Comparison of ENCODE assay signal across 7 cellular contexts in the genomic region with DNA sequence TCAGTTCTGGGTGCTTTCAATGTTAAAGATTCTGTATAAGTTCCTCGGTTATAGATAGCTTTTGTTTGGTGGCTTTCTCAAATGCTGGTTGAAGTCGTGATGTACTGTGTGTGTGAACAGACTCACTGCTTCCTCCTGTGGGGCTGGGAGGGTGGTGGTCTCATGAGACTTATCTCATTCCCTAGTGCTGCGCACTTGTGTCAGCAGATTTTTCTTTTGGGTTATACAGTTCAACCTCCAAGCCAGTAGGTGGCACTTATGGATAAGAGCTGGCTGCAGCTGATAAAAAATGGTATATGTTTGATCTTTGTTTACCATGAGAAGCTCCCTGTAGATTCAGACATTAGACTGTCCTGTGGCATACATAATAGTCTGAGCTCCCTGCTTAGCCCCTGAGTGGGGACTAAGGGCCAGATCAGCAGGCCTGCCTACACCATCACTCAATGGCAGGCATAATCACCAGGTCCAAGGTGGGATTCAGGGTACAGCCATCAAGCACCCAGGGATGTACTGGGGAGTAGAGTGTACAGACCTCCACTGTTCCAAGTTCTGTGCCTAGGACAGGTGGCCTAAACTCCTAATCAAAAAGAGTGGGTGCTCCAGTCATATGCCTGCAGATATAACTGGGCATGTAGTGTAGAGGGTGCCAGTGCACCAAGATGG.
DNase-seq lines count a peak whose midpoint lies in the region; ATAC-seq and TF ChIP-seq lines count a peak whose summit lies in the region.

No MANE protein-coding gene starts in this region.

- POLR2A ChIA-PET in Panc1 (lab: Charles Lee), result no interaction called here

- H3K4me2 ChIP-seq in H9 (ENCODE audit: insufficient read depth, insufficient read length, low read length), result no peak overlapping the region

- H4K5ac ChIP-seq in H9 (ENCODE audit: insufficient read length, low read depth, low read length), result no peak overlapping the region

- peak; percentile 40 for DNase-seq in H9
- no peak for DNase-seq in Panc1 (ENCODE audit: low read depth, low spot score)
- DNase-seq in mesothelial cell of epicardium (ENCODE audit: low spot score in 2 of 2, unreplicated experiment in 2 of 2), result no peak
- DNase-seq in retina, result no peak
- no peak for DNase-seq in spleen
- no peak for DNase-seq in stimulated activated CD4-positive, alpha-beta T cell treated with anti-CD3 and anti-CD28 coated beads, Interleukin-4, amount 100 ng/mL, for 24 hours

- no peak overlapping the region for H2BK120ac ChIP-seq in H9 (ENCODE audit: low read depth, low read length, poor library complexity, severe bottlenecking)

- H3K27ac Mint-ChIP-seq in H9 (no peak overlapping the region), mesothelial cell of epicardium (no peak overlapping the region)

- H2BK12ac ChIP-seq in H9 (ENCODE audit: insufficient read length, low read depth, low read length), result no peak overlapping the region

- H3K79me2 ChIP-seq in H9 (ENCODE audit: insufficient read depth, low read length), result no peaks in the 10 kb centered on the region

- intact Hi-C loops in Panc1 (cut with micrococcal nuclease; ENCODE audit: unreplicated experiment), result no loop called here
- intact Hi-C loops in spleen (cut with DNase I; ENCODE audit: low total_unique reads), result no loop called here

- no peak overlapping the region for H3K9ac ChIP-seq in H9 (ENCODE audit: extremely low read depth, insufficient read length, low read length)

- no peak for TF ChIP-seq POLR2A in spleen (IDR thresholded peaks at IDR 0.05)

- H3K4me1 ChIP-seq in H9 (ENCODE audit: insufficient read depth, low read length) (no peaks in the 10 kb centered on the region), Panc1 (ENCODE audit: control insufficient read depth, insufficient read depth, low read length) (no peaks in the 10 kb centered on the region), spleen (no peaks in the 10 kb centered on the region)

- no CpG with 5 or more reads among the region's 3 CpGs for WGBS in H9 (ENCODE audit: extremely low coverage, insufficient read length, low lambda C conversion rate)
- WGBS in spleen, 5 donors, result 75 to 86% (median 84%) methylated on average over 3 of the region's 3 CpGs

- no peak overlapping the region for H3K27ac ChIP-seq in H9 (ENCODE audit: insufficient read length, low read depth, low read length)
- no peak overlapping the region for H3K27ac ChIP-seq in Panc1 (ENCODE audit: low read length)
- no peak overlapping the region for H3K27ac ChIP-seq in spleen

- H3K23me2 ChIP-seq in H9 (ENCODE audit: insufficient read length, low read depth, low read length, poor library complexity, severe bottlenecking), result no peaks in the 10 kb centered on the region

- H3K79me1 ChIP-seq in H9 (ENCODE audit: insufficient read depth, low read depth, low read length, poor library complexity, severe bottlenecking), result no peaks in the 10 kb centered on the region

- H3K9me3 Mint-ChIP-seq in H9, result no peaks in the 10 kb centered on the region
- peaks cover 11% of the 10 kb centered on the region for H3K9me3 Mint-ChIP-seq in mesothelial cell of epicardium

- no peak overlapping the region for H2AK5ac ChIP-seq in H9 (ENCODE audit: insufficient read length, low read length)

- ATAC-seq in GM18867 (IDR thresholded peaks at IDR 0.05; ENCODE audit: unreplicated experiment) (peak; percentile 82), Panc1 (no peak)

- in situ Hi-C loops in Panc1 (cut with HindIII; ENCODE audit: low pct_unique_long_range_greater_than_20kb, low sequenced_read_pairs), result no loop called here

- TF ChIP-seq CTCF in H9 (conservative IDR thresholded peaks at IDR 0.05) (peak; percentile 51; the same call in 2 of the 3 replicates), Panc1 (IDR thresholded peaks at IDR 0.05) (peak; percentile 40), mesothelial cell of epicardium (IDR thresholded peaks at IDR 0.05; ENCODE audit: unreplicated experiment) (peak; percentile 37), spleen (IDR thresholded peaks at IDR 0.05 in 8 of 11, conservative IDR thresholded peaks at IDR 0.05 in 3 of 11) (peak in 2 of 11 experiments; percentile 7 to 20)

- H3K4ac ChIP-seq in H9 (ENCODE audit: low read depth, low read length), result no peak overlapping the region

- H3K36me3 ChIP-seq in Panc1 (ENCODE audit: control insufficient read depth, insufficient read depth, low read length), result no peaks in the 10 kb centered on the region
- H3K36me3 ChIP-seq in spleen, result no peaks in the 10 kb centered on the region

- H3K14ac ChIP-seq in H9 (ENCODE audit: insufficient read depth, low read length), result no peak overlapping the region

- H2BK20ac ChIP-seq in H9 (ENCODE audit: low read depth, low read length, poor library complexity, severe bottlenecking), result no peak overlapping the region

- no TSS peak for BruUV-seq in Panc1 (replicated peaks; lab: Mats Ljungman, UMichigan)

- no peak overlapping the region for H3K23ac ChIP-seq in H9 (ENCODE audit: insufficient read length, low read depth, low read length)

- no peaks in the 10 kb centered on the region for H4K20me1 ChIP-seq in H9 (ENCODE audit: control insufficient read depth, insufficient read depth, insufficient read length)

- no peak overlapping the region for H3T11ph ChIP-seq in H9 (ENCODE audit: low read length)

- H4K8ac ChIP-seq in H9 (replicated peaks; ENCODE audit: insufficient read length, low read depth, low read length), result no peak overlapping the region

- H2AFZ ChIP-seq in H9 (ENCODE audit: low read length), result no peak overlapping the region

- no peak overlapping the region for H4K91ac ChIP-seq in H9 (ENCODE audit: insufficient read length, low read depth, low read length)

- H2BK5ac ChIP-seq in H9 (ENCODE audit: insufficient read length, low read length), result no peak overlapping the region

- H3K4me1 Mint-ChIP-seq in H9 (no peaks in the 10 kb centered on the region), mesothelial cell of epicardium (no peaks in the 10 kb centered on the region)

- no peak overlapping the region for H3K56ac ChIP-seq in H9 (ENCODE audit: insufficient read length, low read depth, low read length)

- H3K27me3 Mint-ChIP-seq in H9 (ENCODE audit: low read depth) (peaks cover 2% of the 10 kb centered on the region; the same call in 1 of the 2 replicates), mesothelial cell of epicardium (ENCODE audit: low read depth) (peaks cover 38% of the 10 kb centered on the region)

- H3K27me3 ChIP-seq in H9 (ENCODE audit: insufficient read depth, low read length), result no peaks in the 10 kb centered on the region
- no peaks in the 10 kb centered on the region for H3K27me3 ChIP-seq in Panc1 (ENCODE audit: control insufficient read depth, insufficient read depth, low read length)
- H3K27me3 ChIP-seq in spleen (replicated peaks in 1 of 7), result peaks cover 0 to 8% (median 0%) of the 10 kb centered on the region in 7 donors

- no peak overlapping the region for H3K4me3 Mint-ChIP-seq in H9
- no peak overlapping the region for H3K4me3 Mint-ChIP-seq in mesothelial cell of epicardium

- H3K9me3 ChIP-seq in H9 (ENCODE audit: control insufficient read depth, low read depth, low read length) (no peaks in the 10 kb centered on the region), Panc1 (ENCODE audit: control insufficient read depth, insufficient read depth, low read depth, low read length) (no peaks in the 10 kb centered on the region), spleen (no peaks in the 10 kb centered on the region)

- CTCF ChIA-PET in Panc1 (lab: Charles Lee), result interaction anchor here (0.8 kb wide), 1 partner anchor 146 kb away, joined by 3 read pairs; no protein-coding TSS in a partner anchor

- H3K18ac ChIP-seq in H9 (ENCODE audit: insufficient read length, low read depth, low read length), result no peak overlapping the region

- H3K36me3 Mint-ChIP-seq in H9 (ENCODE audit: insufficient read depth in 1 of 3, low read depth in 3 of 3), result no peaks in the 10 kb centered on the region
- no peaks in the 10 kb centered on the region for H3K36me3 Mint-ChIP-seq in mesothelial cell of epicardium

- no peak overlapping the region for H3K4me3 ChIP-seq in Panc1 (ENCODE audit: low read depth in 2 of 2, low read length in 2 of 2)
- H3K4me3 ChIP-seq in spleen, result no peak overlapping the region

- H2BK15ac ChIP-seq in H9 (ENCODE audit: low read depth, low read length), result no peak overlapping the region
